ENCODE assay signal across 1 cellular context in the genomic region with DNA sequence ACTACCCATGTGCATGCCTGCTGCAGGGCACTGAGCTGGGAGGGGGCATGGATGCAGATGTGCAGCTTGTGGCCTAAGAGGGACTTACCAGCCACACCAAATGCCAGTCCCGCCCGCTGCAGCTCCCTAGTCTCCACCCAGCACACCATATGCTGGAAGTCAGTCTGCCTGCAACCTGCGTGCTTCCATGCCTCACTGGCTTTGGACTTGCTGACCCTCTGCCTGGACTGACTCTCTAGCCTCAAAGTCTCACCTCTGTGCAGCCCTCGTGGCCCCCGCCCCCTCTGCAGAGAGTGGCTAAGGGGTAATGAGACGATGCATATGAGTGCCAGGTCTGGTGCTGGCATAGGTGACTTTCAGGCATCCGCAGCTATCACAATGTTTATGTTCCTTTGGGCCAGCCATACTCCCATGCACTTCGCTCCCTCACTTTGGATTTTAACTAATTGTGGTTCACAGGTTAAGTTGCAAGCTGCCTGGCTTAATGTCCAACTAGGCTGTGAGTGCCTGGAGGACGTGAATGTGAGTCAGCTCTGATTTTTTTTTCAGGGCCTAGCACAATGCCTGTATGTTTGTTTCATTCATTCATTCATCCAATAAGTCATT.
TF ChIP-seq lines count a peak whose summit lies in the region.

No MANE protein-coding gene starts in this region.

TF ChIP-seq in HepG2, 621 proteins besides CTCF, POLR2A, EP300 and RAD21 (continued from another document and continues in another):
- TF ChIP-seq, protein P1, sequence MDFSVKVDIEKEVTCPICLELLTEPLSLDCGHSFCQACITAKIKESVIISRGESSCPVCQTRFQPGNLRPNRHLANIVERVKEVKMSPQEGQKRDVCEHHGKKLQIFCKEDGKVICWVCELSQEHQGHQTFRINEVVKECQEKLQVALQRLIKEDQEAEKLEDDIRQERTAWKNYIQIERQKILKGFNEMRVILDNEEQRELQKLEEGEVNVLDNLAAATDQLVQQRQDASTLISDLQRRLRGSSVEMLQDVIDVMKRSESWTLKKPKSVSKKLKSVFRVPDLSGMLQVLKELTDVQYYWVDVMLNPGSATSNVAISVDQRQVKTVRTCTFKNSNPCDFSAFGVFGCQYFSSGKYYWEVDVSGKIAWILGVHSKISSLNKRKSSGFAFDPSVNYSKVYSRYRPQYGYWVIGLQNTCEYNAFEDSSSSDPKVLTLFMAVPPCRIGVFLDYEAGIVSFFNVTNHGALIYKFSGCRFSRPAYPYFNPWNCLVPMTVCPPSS (IDR thresholded peaks at IDR 0.05) = no peak
- TF ChIP-seq, protein P2, sequence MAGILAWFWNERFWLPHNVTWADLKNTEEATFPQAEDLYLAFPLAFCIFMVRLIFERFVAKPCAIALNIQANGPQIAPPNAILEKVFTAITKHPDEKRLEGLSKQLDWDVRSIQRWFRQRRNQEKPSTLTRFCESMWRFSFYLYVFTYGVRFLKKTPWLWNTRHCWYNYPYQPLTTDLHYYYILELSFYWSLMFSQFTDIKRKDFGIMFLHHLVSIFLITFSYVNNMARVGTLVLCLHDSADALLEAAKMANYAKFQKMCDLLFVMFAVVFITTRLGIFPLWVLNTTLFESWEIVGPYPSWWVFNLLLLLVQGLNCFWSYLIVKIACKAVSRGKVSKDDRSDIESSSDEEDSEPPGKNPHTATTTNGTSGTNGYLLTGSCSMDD (CRISPR knock-in tag; IDR thresholded peaks at IDR 0.05) = no peak
- TF ChIP-seq RFX1 (IDR thresholded peaks at IDR 0.05) = no peak
- TF ChIP-seq RAD51 (IDR thresholded peaks at IDR 0.05; ENCODE audit: borderline replicate concordance) = no peak
- TF ChIP-seq KDM4B (CRISPR knock-in tag; IDR thresholded peaks at IDR 0.05) = no peak
- TF ChIP-seq MED1 (CRISPR knock-in tag; IDR thresholded peaks at IDR 0.05) = no peak
- no peak for TF ChIP-seq ZNF34 (CRISPR knock-in tag; IDR thresholded peaks at IDR 0.05; ENCODE audit: borderline replicate concordance)
- TF ChIP-seq PAWR (CRISPR knock-in tag; IDR thresholded peaks at IDR 0.05; ENCODE audit: borderline replicate concordance) = no peak
- TF ChIP-seq ZNF235 (CRISPR knock-in tag; IDR thresholded peaks at IDR 0.05; ENCODE audit: borderline replicate concordance) = no peak
- TF ChIP-seq CAMTA2 (CRISPR knock-in tag; IDR thresholded peaks at IDR 0.05; ENCODE audit: borderline replicate concordance) = no peak
- no peak for TF ChIP-seq IKZF4 (CRISPR knock-in tag; IDR thresholded peaks at IDR 0.05; ENCODE audit: borderline replicate concordance, low read depth, not compliant biosample characterization)
- TF ChIP-seq, protein P3, sequence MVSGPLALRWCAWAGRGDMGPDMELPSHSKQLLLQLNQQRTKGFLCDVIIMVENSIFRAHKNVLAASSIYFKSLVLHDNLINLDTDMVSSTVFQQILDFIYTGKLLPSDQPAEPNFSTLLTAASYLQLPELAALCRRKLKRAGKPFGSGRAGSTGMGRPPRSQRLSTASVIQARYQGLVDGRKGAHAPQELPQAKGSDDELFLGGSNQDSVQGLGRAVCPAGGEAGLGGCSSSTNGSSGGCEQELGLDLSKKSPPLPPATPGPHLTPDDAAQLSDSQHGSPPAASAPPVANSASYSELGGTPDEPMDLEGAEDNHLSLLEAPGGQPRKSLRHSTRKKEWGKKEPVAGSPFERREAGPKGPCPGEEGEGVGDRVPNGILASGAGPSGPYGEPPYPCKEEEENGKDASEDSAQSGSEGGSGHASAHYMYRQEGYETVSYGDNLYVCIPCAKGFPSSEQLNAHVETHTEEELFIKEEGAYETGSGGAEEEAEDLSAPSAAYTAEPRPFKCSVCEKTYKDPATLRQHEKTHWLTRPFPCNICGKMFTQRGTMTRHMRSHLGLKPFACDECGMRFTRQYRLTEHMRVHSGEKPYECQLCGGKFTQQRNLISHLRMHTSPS (CRISPR knock-in tag; IDR thresholded peaks at IDR 0.05; ENCODE audit: low read depth) = peak; percentile 74; the same call in 1 of the 2 replicates
- peak; percentile 66 for TF ChIP-seq PITX1 (CRISPR knock-in tag; IDR thresholded peaks at IDR 0.05)
- TF ChIP-seq ZNF879 (CRISPR knock-in tag; IDR thresholded peaks at IDR 0.05) = no peak
- TF ChIP-seq, protein P4, sequence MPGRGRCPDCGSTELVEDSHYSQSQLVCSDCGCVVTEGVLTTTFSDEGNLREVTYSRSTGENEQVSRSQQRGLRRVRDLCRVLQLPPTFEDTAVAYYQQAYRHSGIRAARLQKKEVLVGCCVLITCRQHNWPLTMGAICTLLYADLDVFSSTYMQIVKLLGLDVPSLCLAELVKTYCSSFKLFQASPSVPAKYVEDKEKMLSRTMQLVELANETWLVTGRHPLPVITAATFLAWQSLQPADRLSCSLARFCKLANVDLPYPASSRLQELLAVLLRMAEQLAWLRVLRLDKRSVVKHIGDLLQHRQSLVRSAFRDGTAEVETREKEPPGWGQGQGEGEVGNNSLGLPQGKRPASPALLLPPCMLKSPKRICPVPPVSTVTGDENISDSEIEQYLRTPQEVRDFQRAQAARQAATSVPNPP (CRISPR knock-in tag; IDR thresholded peaks at IDR 0.05) = no peak
- TF ChIP-seq ZNF431 (CRISPR knock-in tag; IDR thresholded peaks at IDR 0.05; ENCODE audit: borderline replicate concordance, low read depth) = no peak
- no peak for TF ChIP-seq GLI4 (CRISPR knock-in tag; IDR thresholded peaks at IDR 0.05; ENCODE audit: borderline replicate concordance)
- TF ChIP-seq ZNF772 (CRISPR knock-in tag; IDR thresholded peaks at IDR 0.05) = no peak
- TF ChIP-seq ZNF674 (CRISPR knock-in tag; IDR thresholded peaks at IDR 0.05; ENCODE audit: low read depth) = no peak
- no peak for TF ChIP-seq CBX5 (CRISPR knock-in tag; IDR thresholded peaks at IDR 0.05; ENCODE audit: borderline replicate concordance)
- TF ChIP-seq SRSF4 (IDR thresholded peaks at IDR 0.05; ENCODE audit: low read depth, low read length, poor library complexity, severe bottlenecking) = no peak
- no peak for TF ChIP-seq ZNF780A (CRISPR knock-in tag; IDR thresholded peaks at IDR 0.05)
- no peak for TF ChIP-seq MTA3 (CRISPR knock-in tag; IDR thresholded peaks at IDR 0.05)
- TF ChIP-seq, protein P5, sequence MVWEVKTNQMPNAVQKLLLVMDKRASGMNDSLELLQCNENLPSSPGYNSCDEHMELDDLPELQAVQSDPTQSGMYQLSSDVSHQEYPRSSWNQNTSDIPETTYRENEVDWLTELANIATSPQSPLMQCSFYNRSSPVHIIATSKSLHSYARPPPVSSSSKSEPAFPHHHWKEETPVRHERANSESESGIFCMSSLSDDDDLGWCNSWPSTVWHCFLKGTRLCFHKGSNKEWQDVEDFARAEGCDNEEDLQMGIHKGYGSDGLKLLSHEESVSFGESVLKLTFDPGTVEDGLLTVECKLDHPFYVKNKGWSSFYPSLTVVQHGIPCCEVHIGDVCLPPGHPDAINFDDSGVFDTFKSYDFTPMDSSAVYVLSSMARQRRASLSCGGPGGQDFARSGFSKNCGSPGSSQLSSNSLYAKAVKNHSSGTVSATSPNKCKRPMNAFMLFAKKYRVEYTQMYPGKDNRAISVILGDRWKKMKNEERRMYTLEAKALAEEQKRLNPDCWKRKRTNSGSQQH (CRISPR knock-in tag; IDR thresholded peaks at IDR 0.05; ENCODE audit: low read depth) = no peak
- TF ChIP-seq SMAD1 (CRISPR knock-in tag; IDR thresholded peaks at IDR 0.05; ENCODE audit: borderline replicate concordance, low read depth) = no peak
- TF ChIP-seq ZNF878 (CRISPR knock-in tag; IDR thresholded peaks at IDR 0.05) = no peak
- TF ChIP-seq ZNF160 (CRISPR knock-in tag; IDR thresholded peaks at IDR 0.05) = no peak
- TF ChIP-seq ZNF776 (CRISPR knock-in tag; IDR thresholded peaks at IDR 0.05) = no peak
- TF ChIP-seq, protein P6, sequence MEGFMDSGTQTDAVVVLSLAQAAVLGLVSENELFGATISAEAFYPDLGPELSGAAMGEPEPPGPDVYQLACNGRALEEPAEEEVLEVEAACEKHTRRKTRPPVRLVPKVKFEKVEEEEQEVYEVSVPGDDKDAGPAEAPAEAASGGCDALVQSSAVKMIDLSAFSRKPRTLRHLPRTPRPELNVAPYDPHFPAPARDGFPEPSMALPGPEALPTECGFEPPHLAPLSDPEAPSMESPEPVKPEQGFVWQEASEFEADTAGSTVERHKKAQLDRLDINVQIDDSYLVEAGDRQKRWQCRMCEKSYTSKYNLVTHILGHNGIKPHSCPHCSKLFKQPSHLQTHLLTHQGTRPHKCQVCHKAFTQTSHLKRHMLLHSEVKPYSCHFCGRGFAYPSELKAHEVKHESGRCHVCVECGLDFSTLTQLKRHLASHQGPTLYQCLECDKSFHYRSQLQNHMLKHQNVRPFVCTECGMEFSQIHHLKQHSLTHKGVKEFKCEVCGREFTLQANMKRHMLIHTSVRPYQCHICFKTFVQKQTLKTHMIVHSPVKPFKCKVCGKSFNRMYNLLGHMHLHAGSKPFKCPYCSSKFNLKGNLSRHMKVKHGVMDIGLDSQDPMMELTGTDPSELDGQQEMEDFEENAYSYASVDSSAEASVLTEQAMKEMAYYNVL (CRISPR knock-in tag; IDR thresholded peaks at IDR 0.05; ENCODE audit: borderline replicate concordance) = no peak; the same call in 1 of the 2 replicates
- 0 out of 2 replicates have a peak, but pooled peaks have one; percentile 39 for TF ChIP-seq SOX5 (CRISPR knock-in tag; IDR thresholded peaks at IDR 0.05; ENCODE audit: borderline replicate concordance)
- TF ChIP-seq GABPB1 (CRISPR knock-in tag; IDR thresholded peaks at IDR 0.05) = 0 out of 2 replicates have a peak, but pooled peaks have one; percentile 23
- TF ChIP-seq, protein P7, sequence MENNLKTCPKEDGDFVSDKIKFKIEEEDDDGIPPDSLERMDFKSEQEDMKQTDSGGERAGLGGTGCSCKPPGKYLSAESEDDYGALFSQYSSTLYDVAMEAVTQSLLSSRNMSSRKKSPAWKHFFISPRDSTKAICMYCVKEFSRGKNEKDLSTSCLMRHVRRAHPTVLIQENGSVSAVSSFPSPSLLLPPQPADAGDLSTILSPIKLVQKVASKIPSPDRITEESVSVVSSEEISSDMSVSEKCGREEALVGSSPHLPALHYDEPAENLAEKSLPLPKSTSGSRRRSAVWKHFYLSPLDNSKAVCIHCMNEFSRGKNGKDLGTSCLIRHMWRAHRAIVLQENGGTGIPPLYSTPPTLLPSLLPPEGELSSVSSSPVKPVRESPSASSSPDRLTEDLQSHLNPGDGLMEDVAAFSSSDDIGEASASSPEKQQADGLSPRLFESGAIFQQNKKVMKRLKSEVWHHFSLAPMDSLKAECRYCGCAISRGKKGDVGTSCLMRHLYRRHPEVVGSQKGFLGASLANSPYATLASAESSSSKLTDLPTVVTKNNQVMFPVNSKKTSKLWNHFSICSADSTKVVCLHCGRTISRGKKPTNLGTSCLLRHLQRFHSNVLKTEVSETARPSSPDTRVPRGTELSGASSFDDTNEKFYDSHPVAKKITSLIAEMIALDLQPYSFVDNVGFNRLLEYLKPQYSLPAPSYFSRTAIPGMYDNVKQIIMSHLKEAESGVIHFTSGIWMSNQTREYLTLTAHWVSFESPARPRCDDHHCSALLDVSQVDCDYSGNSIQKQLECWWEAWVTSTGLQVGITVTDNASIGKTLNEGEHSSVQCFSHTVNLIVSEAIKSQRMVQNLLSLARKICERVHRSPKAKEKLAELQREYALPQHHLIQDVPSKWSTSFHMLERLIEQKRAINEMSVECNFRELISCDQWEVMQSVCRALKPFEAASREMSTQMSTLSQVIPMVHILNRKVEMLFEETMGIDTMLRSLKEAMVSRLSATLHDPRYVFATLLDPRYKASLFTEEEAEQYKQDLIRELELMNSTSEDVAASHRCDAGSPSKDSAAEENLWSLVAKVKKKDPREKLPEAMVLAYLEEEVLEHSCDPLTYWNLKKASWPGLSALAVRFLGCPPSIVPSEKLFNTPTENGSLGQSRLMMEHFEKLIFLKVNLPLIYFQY (CRISPR knock-in tag; IDR thresholded peaks at IDR 0.05; ENCODE audit: borderline replicate concordance) = peak; percentile 49; the same call in 1 of the 2 replicates
- TF ChIP-seq MIER3 (CRISPR knock-in tag; IDR thresholded peaks at IDR 0.05; ENCODE audit: borderline replicate concordance) = no peak
- no peak for TF ChIP-seq NR2F6 (IDR thresholded peaks at IDR 0.05)
- TF ChIP-seq NR2F6 (CRISPR knock-in tag; IDR thresholded peaks at IDR 0.05) = no peak
- no peak for TF ChIP-seq ZBTB46 (CRISPR knock-in tag; IDR thresholded peaks at IDR 0.05; ENCODE audit: borderline replicate concordance)
- TF ChIP-seq ZNF572 (CRISPR knock-in tag; IDR thresholded peaks at IDR 0.05) = no peak
- TF ChIP-seq ARHGAP35 (CRISPR knock-in tag; IDR thresholded peaks at IDR 0.05; ENCODE audit: borderline replicate concordance) = no peak
- no peak for TF ChIP-seq CENPX (CRISPR knock-in tag; IDR thresholded peaks at IDR 0.05)
- TF ChIP-seq ZNF616 (CRISPR knock-in tag; IDR thresholded peaks at IDR 0.05; ENCODE audit: low read depth) = no peak
- TF ChIP-seq IRX3 (CRISPR knock-in tag; IDR thresholded peaks at IDR 0.05; ENCODE audit: borderline replicate concordance, low read depth) = no peak
- TF ChIP-seq PCBP1 (IDR thresholded peaks at IDR 0.05; ENCODE audit: borderline replicate concordance, low read depth, low read length) = no peak
- TF ChIP-seq ZNF121 (CRISPR knock-in tag; IDR thresholded peaks at IDR 0.05) = no peak
- TF ChIP-seq HNF4A (CRISPR knock-in tag; IDR thresholded peaks at IDR 0.05) = peak; percentile 79
- no peak for TF ChIP-seq GATAD2A (CRISPR knock-in tag; IDR thresholded peaks at IDR 0.05)
- TF ChIP-seq, protein P8, sequence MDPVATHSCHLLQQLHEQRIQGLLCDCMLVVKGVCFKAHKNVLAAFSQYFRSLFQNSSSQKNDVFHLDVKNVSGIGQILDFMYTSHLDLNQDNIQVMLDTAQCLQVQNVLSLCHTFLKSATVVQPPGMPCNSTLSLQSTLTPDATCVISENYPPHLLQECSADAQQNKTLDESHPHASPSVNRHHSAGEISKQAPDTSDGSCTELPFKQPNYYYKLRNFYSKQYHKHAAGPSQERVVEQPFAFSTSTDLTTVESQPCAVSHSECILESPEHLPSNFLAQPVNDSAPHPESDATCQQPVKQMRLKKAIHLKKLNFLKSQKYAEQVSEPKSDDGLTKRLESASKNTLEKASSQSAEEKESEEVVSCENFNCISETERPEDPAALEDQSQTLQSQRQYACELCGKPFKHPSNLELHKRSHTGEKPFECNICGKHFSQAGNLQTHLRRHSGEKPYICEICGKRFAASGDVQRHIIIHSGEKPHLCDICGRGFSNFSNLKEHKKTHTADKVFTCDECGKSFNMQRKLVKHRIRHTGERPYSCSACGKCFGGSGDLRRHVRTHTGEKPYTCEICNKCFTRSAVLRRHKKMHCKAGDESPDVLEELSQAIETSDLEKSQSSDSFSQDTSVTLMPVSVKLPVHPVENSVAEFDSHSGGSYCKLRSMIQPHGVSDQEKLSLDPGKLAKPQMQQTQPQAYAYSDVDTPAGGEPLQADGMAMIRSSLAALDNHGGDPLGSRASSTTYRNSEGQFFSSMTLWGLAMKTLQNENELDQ (CRISPR knock-in tag; IDR thresholded peaks at IDR 0.05; ENCODE audit: borderline replicate concordance) = no peak
